ENCODE assay signal across 15 cellular contexts in genomic region chr21:40386981-40387380, GRCh38.
"Had no signal": no experiment of that assay in that cellular context is flagged by ENCODE, and none has a peak within 500 bp of the region (broad histone marks: within the 10 kb centered on the region; RNA-seq: fewer than 3 reads in every experiment).

No MANE protein-coding gene starts in this region.

- H3K4me3 ChIP-seq: ovary, psoas muscle, right lobe of liver, sigmoid colon, stomach, thoracic aorta, thyroid gland, tibial nerve, upper lobe of left lung had no signal

- H3K79me2 ChIP-seq: parathyroid adenoma had no signal

- H3K9ac ChIP-seq: parathyroid adenoma had no signal

- H3K27me3 ChIP-seq: ovary, right lobe of liver, sigmoid colon, thyroid gland, tibial nerve, upper lobe of left lung had no signal

- H3K27ac ChIP-seq: ovary, parathyroid adenoma, psoas muscle, right lobe of liver, sigmoid colon, stomach, thoracic aorta, thyroid gland, tibial nerve, upper lobe of left lung had no signal

- H3K36me3 ChIP-seq: ovary, right lobe of liver, sigmoid colon, stomach, thoracic aorta, thyroid gland, tibial nerve, upper lobe of left lung had no signal

- ATAC-seq: naive thymus-derived CD4-positive, alpha-beta T cell; psoas muscle; stimulated activated effector memory CD8-positive, alpha-beta T cell treated with anti-CD3 and anti-CD28 coated beads, Interleukin-12 subunit alpha, Interleukin-12 subunit beta, amount 100 ng/mL, for 72 hours had no signal

- H3K4me1 ChIP-seq: parathyroid adenoma, psoas muscle, thyroid gland had no signal

- H3K9me3 ChIP-seq: ovary, psoas muscle, right lobe of liver, sigmoid colon, stomach, thoracic aorta, thyroid gland, tibial nerve, upper lobe of left lung had no signal

- DNase-seq: natural killer cell; sigmoid colon; stimulated activated CD4-positive, alpha-beta T cell treated with anti-CD3 and anti-CD28 coated beads, Interleukin-4, amount 100 ng/mL, for 24 hours; stimulated activated naive CD4-positive, alpha-beta T cell treated with Interleukin-2 at 50 U/mL for 16 hours had no signal

- H2AFZ ChIP-seq: parathyroid adenoma had no signal
